1 cellular context compared by ENCODE assay signal in the genomic region with DNA sequence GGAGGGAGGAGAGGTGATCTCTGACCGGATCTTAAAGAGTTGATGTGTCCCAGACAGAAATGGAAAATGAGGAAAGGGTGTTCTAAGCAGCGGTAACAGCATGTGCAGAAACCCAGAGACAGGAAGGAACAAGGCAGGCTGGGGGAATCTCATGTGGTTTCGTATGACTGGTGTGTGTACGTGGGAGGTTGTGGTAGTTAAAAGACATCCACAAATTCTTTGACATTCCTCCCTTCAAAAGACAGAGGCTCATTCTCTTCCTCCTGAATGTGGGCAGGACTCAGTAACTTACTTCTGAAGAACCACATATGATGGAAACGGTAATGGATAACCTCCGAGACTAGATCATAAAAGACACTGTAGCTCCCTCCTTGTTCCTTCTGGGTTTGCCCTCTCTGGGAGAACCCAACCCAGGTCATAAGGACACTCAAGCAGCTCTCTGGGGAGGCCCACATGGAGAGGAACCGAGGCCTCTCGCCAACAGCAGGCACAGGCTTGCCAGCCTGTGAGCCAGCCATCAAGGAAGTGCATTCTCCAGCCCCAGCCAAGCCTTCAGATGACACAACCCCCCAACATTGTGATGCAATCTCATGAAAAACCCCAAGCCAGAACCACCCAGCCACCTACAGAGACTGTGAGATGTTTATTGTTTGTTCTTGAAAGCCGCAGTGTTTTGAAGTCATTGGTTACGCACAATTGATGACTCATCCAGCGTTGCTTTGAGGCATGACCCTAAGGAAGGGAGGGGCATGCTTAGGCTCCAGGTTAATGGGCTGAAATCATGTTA.
TF ChIP-seq lines count a peak whose summit lies in the region.

No MANE protein-coding gene starts in this region.

TF ChIP-seq in HEK293, 187 proteins besides CTCF, POLR2A, EP300 and RAD21 (continued from another document and continues in another):
- TF ChIP-seq ZNF280C (tag by site-specific recombination; IDR thresholded peaks at IDR 0.05) (no peak), FEZF1 (tag by site-specific recombination; IDR thresholded peaks at IDR 0.05) (no peak), ZNF624 (tag by site-specific recombination; IDR thresholded peaks at IDR 0.05) (no peak), HOXC10 (CRISPR knock-in tag; IDR thresholded peaks at IDR 0.05) (no peak), ZNF426 (tag by site-specific recombination; IDR thresholded peaks at IDR 0.05) (no peak), ZNF175 (tag by site-specific recombination; IDR thresholded peaks at IDR 0.05) (no peak), ZNF596 (tag by site-specific recombination; IDR thresholded peaks at IDR 0.05) (no peak), ZSCAN18 (tag by site-specific recombination; IDR thresholded peaks at IDR 0.05) (no peak), ZNF19 (tag by site-specific recombination; IDR thresholded peaks at IDR 0.05; ENCODE audit: low read depth) (no peak), ZNF133 (tag by site-specific recombination; IDR thresholded peaks at IDR 0.05) (no peak), ZIC2 (tag by site-specific recombination; IDR thresholded peaks at IDR 0.05) (peak; percentile 60), ZNF211 (tag by site-specific recombination; IDR thresholded peaks at IDR 0.05; ENCODE audit: low read depth) (peak; percentile 54; the same call in 1 of the 2 replicates), ZNF404 (tag by site-specific recombination; IDR thresholded peaks at IDR 0.05) (no peak), SALL2 (tag by site-specific recombination; IDR thresholded peaks at IDR 0.05; ENCODE audit: borderline replicate concordance) (0 out of 2 replicates have a peak, but pooled peaks have one; percentile 43), BCL11B (tag by site-specific recombination; IDR thresholded peaks at IDR 0.05; ENCODE audit: low read depth) (no peak), ZNF76 (tag by site-specific recombination; IDR thresholded peaks at IDR 0.05; ENCODE audit: borderline replicate concordance, low read depth) (no peak), SCRT1 (tag by site-specific recombination; IDR thresholded peaks at IDR 0.05; ENCODE audit: borderline replicate concordance) (no peak), GLI2 (tag by site-specific recombination; IDR thresholded peaks at IDR 0.05; ENCODE audit: borderline replicate concordance, low read depth) (no peak), ZEB2 (tag by site-specific recombination; IDR thresholded peaks at IDR 0.05) (peak; percentile 83), ZNF664 (tag by site-specific recombination; IDR thresholded peaks at IDR 0.05) (no peak), KLF17 (tag by site-specific recombination; IDR thresholded peaks at IDR 0.05) (peak; percentile 95), ZNF391 (tag by site-specific recombination; IDR thresholded peaks at IDR 0.05; ENCODE audit: borderline replicate concordance, low read depth) (no peak), ZBTB7A (tag by site-specific recombination; IDR thresholded peaks at IDR 0.05; ENCODE audit: low read depth) (no peak), ZNF292 (tag by site-specific recombination; IDR thresholded peaks at IDR 0.05; ENCODE audit: borderline replicate concordance, low read depth) (no peak), ZSCAN4 (tag by site-specific recombination; IDR thresholded peaks at IDR 0.05) (0 out of 2 replicates have a peak, but pooled peaks have one; percentile 13), ZFP3 (tag by site-specific recombination; IDR thresholded peaks at IDR 0.05; ENCODE audit: low read depth) (no peak), ZNF416 (tag by site-specific recombination; IDR thresholded peaks at IDR 0.05) (peak; percentile 77; the same call in 1 of the 2 replicates), ZNF266 (tag by site-specific recombination; IDR thresholded peaks at IDR 0.05; ENCODE audit: low read depth) (no peak), ZNF837 (tag by site-specific recombination; IDR thresholded peaks at IDR 0.05) (no peak), ZNF341 (tag by site-specific recombination; IDR thresholded peaks at IDR 0.05; ENCODE audit: low read depth) (no peak), ZNF510 (tag by site-specific recombination; IDR thresholded peaks at IDR 0.05; ENCODE audit: insufficient replicate concordance) (no peak), BCL11A (tag by site-specific recombination; IDR thresholded peaks at IDR 0.05; ENCODE audit: low read depth) (no peak), ZNF514 (tag by site-specific recombination; IDR thresholded peaks at IDR 0.05) (peak; percentile 10; the same call in 1 of the 2 replicates), REPIN1 (tag by site-specific recombination; IDR thresholded peaks at IDR 0.05; ENCODE audit: low read depth) (no peak), PBX3 (CRISPR knock-in tag; IDR thresholded peaks at IDR 0.05) (no peak), ZNF146 (tag by site-specific recombination; IDR thresholded peaks at IDR 0.05) (no peak), ZNF629 (tag by site-specific recombination; IDR thresholded peaks at IDR 0.05) (peak; percentile 84), PRDM1 (tag by site-specific recombination; IDR thresholded peaks at IDR 0.05) (no peak), ZNF580 (tag by site-specific recombination; IDR thresholded peaks at IDR 0.05) (no peak), ZNF571 (tag by site-specific recombination; IDR thresholded peaks at IDR 0.05) (no peak), ZNF169 (tag by site-specific recombination; IDR thresholded peaks at IDR 0.05) (no peak), ZNF239 (tag by site-specific recombination; IDR thresholded peaks at IDR 0.05) (no peak), ZNF140 (tag by site-specific recombination; IDR thresholded peaks at IDR 0.05) (no peak), ZNF513 (tag by site-specific recombination; IDR thresholded peaks at IDR 0.05) (no peak), ZNF555 (tag by site-specific recombination; conservative IDR thresholded peaks at IDR 0.05) (no peak), ZNF121 (tag by site-specific recombination; IDR thresholded peaks at IDR 0.05) (no peak), PRDM6 (tag by site-specific recombination; IDR thresholded peaks at IDR 0.05) (no peak)
- TF ChIP-seq, protein P1, sequence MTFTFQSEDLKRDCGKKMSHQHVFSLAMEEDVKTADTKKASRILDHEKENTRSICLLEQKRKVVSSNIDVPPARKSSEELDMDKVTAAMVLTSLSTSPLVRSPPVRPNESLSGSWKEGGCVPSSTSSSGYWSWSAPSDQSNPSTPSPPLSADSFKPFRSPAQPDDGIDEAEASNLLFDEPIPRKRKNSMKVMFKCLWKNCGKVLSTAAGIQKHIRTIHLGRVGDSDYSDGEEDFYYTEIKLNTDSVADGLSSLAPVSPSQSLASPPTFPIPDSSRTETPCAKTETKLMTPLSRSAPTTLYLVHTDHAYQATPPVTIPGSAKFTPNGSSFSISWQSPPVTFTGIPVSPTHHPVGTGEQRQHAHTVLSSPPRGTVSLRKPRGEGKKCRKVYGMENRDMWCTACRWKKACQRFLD (tag by site-specific recombination; IDR thresholded peaks at IDR 0.05) = no peak
- TF ChIP-seq, protein P2, sequence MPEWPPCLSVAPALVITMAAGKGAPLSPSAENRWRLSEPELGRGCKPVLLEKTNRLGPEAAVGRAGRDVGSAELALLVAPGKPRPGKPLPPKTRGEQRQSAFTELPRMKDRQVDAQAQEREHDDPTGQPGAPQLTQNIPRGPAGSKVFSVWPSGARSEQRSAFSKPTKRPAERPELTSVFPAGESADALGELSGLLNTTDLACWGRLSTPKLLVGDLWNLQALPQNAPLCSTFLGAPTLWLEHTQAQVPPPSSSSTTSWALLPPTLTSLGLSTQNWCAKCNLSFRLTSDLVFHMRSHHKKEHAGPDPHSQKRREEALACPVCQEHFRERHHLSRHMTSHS (tag by site-specific recombination; IDR thresholded peaks at IDR 0.05) = peak; percentile 69
- TF ChIP-seq, protein P3, sequence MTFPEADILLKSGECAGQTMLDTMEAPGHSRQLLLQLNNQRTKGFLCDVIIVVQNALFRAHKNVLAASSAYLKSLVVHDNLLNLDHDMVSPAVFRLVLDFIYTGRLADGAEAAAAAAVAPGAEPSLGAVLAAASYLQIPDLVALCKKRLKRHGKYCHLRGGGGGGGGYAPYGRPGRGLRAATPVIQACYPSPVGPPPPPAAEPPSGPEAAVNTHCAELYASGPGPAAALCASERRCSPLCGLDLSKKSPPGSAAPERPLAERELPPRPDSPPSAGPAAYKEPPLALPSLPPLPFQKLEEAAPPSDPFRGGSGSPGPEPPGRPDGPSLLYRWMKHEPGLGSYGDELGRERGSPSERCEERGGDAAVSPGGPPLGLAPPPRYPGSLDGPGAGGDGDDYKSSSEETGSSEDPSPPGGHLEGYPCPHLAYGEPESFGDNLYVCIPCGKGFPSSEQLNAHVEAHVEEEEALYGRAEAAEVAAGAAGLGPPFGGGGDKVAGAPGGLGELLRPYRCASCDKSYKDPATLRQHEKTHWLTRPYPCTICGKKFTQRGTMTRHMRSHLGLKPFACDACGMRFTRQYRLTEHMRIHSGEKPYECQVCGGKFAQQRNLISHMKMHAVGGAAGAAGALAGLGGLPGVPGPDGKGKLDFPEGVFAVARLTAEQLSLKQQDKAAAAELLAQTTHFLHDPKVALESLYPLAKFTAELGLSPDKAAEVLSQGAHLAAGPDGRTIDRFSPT (tag by site-specific recombination; IDR thresholded peaks at IDR 0.05) = no peak
